ENCODE assay signal across 8 cellular contexts in the genomic region with DNA sequence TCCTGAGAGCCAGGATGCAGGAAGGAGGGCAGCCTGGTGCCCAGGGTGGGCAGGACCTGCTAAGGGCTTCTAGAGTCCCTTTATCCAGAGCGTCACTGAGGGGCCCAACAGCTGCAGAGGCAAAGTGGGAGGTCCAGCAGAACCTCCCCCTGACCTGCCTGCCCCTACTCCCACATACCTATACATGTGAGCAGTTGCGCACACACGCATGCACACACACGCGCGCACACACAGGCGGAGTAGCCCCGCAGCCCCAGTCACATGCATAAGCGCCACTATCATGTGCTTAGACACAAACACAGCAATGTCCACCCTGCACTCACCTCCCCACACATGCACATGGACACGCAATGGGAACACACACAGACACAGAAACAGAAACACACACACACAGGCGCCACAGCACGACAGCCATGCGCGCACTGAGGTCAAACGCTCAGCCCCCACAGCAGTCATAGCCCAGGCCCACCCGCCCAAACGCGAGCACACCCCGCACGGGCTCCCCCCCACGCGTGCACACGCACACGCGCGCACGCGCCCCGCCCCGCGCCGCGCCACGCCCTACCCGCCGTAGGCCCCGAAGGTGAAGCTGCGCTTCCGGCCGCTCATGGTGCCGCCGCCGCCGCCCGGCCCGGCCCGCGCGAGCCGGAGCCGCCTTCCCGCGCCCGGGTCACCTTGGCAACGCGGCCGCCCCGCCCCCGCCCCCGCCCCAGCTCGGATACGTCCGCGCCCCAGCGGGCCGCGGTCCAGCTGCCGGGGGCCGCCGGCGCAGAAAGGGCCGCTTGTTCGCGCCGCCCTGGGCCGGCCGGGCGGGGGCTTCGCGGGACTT. TPM values are rescaled to one million over a fixed set of nuclear protein-coding genes. Genes with fewer than 3 reads are reported as not detected.
DNase-seq lines count a peak whose midpoint lies in the region; ATAC-seq and TF ChIP-seq lines count a peak whose summit lies in the region.

No MANE protein-coding gene starts in this region.

- peaks cover 3% of the 10 kb centered on the region for H3K4me1 ChIP-seq in mesendoderm (ENCODE audit: control insufficient read depth, low read depth, low read length)
- H3K4me1 ChIP-seq in suprapubic skin = peaks cover 25% of the 10 kb centered on the region

- H2AK5ac ChIP-seq in mesendoderm (ENCODE audit: low read length) = no peak overlapping the region

- H3K27ac ChIP-seq in mesendoderm (ENCODE audit: low read depth, low read length) (no peak overlapping the region), suprapubic skin (no peak overlapping the region)

- no peak for TF ChIP-seq EP300 in suprapubic skin (IDR thresholded peaks at IDR 0.05)

- H3K27me3 ChIP-seq in mesendoderm (ENCODE audit: insufficient read depth, low read length, poor library complexity) (no peaks in the 10 kb centered on the region), suprapubic skin (peaks cover 31% of the 10 kb centered on the region)

- peak overlapping the region; percentile 70 for H3K4me2 ChIP-seq in mesendoderm (ENCODE audit: low read length)

- H3K79me1 ChIP-seq in mesendoderm (ENCODE audit: low read length) = no peaks in the 10 kb centered on the region

- H3K79me2 ChIP-seq in mesendoderm (ENCODE audit: control insufficient read depth, insufficient read depth, low read length) = no peaks in the 10 kb centered on the region

- no peak overlapping the region for H4K8ac ChIP-seq in mesendoderm (ENCODE audit: low read depth, low read length)

- no peak overlapping the region for H2BK5ac ChIP-seq in mesendoderm (ENCODE audit: low read length)

- H2BK120ac ChIP-seq in mesendoderm (ENCODE audit: low read depth, low read length) = no peak overlapping the region

- peak; percentile 70 to 71 for ATAC-seq in activated CD4-positive, CD25-positive, alpha-beta regulatory T cell treated with anti-CD3 and anti-CD28 coated beads, Interleukin-2, amount 50 U/mL, for 24 hours
- ATAC-seq in HG03520 (IDR thresholded peaks at IDR 0.05; ENCODE audit: unreplicated experiment) (no peak), GM18861 (IDR thresholded peaks at IDR 0.05; ENCODE audit: unreplicated experiment) (no peak)

- DNase-seq in AG08395 (ENCODE audit: low spot score) (peak; percentile 20), HFF-Myc (ENCODE audit: extremely low read depth, low read depth) (no peak), ecto neural progenitor cell (ENCODE audit: low spot score) (peak; percentile 86), mesendoderm (peak; percentile 67), suprapubic skin (ENCODE audit: low spot score in 2 of 2) (no peak)

- H3K36me3 ChIP-seq in mesendoderm (ENCODE audit: control insufficient read depth, insufficient read depth, low read length) = no peaks in the 10 kb centered on the region
- H3K36me3 ChIP-seq in suprapubic skin = no peaks in the 10 kb centered on the region

- peak overlapping the region; percentile 29 for H3K23ac ChIP-seq in mesendoderm (ENCODE audit: low read length)

- no peaks in the 10 kb centered on the region for H3K9me3 ChIP-seq in suprapubic skin

- H3K4me3 ChIP-seq in HFF-Myc (replicated peaks; ENCODE audit: low read depth, low read length) (peak overlapping the region; percentile 36), mesendoderm (ENCODE audit: low read length) (peak overlapping the region; percentile 24), suprapubic skin (peak overlapping the region; percentile 52)

- TF ChIP-seq POLR2A in suprapubic skin (IDR thresholded peaks at IDR 0.05) = no peak

- peak overlapping the region; percentile 62 for H3K9ac ChIP-seq in mesendoderm (ENCODE audit: low read length)

- peak overlapping the region; percentile 90 for H3K56ac ChIP-seq in mesendoderm (ENCODE audit: low read length)

- no peak overlapping the region for H3K18ac ChIP-seq in mesendoderm (ENCODE audit: low read length)

- H3K4ac ChIP-seq in mesendoderm (ENCODE audit: low read depth, low read length) = no peak overlapping the region

- no peak overlapping the region for H2BK15ac ChIP-seq in mesendoderm (replicated peaks; ENCODE audit: low read depth)

- no CpG with 5 or more reads among the region's 80 CpGs for WGBS in mesendoderm (ENCODE audit: extremely low coverage, insufficient coverage, low lambda C conversion rate)
- WGBS in suprapubic skin = 0% methylated on average over 4 of the region's 80 CpGs

- no peak overlapping the region for H4K5ac ChIP-seq in mesendoderm (ENCODE audit: low read length)

- TF ChIP-seq CTCF in HFF-Myc (IDR thresholded peaks at IDR 0.05; ENCODE audit: low read depth, low read length, missing control alignments) (no peak), suprapubic skin (IDR thresholded peaks at IDR 0.05) (no peak)

RNA-seq across cellular contexts. Expression of a gene that starts 17.7 kb away (rescaled TPM):
- 8.2 TPM for polyA plus RNA-seq in mesendoderm (2013, experiment 1 of 2)
- polyA plus RNA-seq in mesendoderm (2013, experiment 2 of 2) = 7.9 TPM
- total RNA-seq in suprapubic skin = 1 to 10 TPM; 1.5 to 4.9 (median 3.6) TPM

Comparison
In these comparisons a context has a peak if more than half of its experiments do, and no peak if none do; other contexts are left out.
1. DNase-seq: peak in AG08395 (single experiment), ecto neural progenitor cell (single experiment) and mesendoderm (single experiment); none in HFF-Myc (single experiment) and suprapubic skin (0 of 2).
2. ATAC-seq: peak in activated CD4-positive, CD25-positive, alpha-beta regulatory T cell treated with anti-CD3 and anti-CD28 coated beads, Interleukin-2, amount 50 U/mL, for 24 hours (2 of 2); none in HG03520 (single experiment) and GM18861 (single experiment).
3. Peak in every context shown above with its lines, with median percentiles within 50 percentile points of each other: H3K4me3 ChIP-seq.